In genomic region chr2:241508510-241509407, GRCh38 we compare ENCODE assay signal across 1 cellular context.
TF ChIP-seq lines count a peak whose summit lies in the region.

Gene STK25, minus strand, starts transcription at chr2:241508584. Its CDS starts 549 bp downstream, at chr2:241508035.

TF ChIP-seq in K562, 482 proteins besides CTCF, POLR2A, EP300 and RAD21 (continued from another document and continues in another):
- peak; percentile 57; the same call in 1 of the 2 replicates for TF ChIP-seq MTA3 (IDR thresholded peaks at IDR 0.05; ENCODE audit: borderline replicate concordance)
- TF ChIP-seq HCFC1 (IDR thresholded peaks at IDR 0.05; ENCODE audit: low read depth, low read length) = peak; percentile 98
- no peak for TF ChIP-seq HNRNPH1 (optimal IDR thresholded peaks at IDR 0.05; ENCODE audit: low read depth, low read length)
- no peak for TF ChIP-seq ZNF134 (CRISPR knock-in tag; conservative IDR thresholded peaks at IDR 0.05)
- no peak for TF ChIP-seq ELK3 (CRISPR knock-in tag; IDR thresholded peaks at IDR 0.05)
- no peak for TF ChIP-seq BCL6 (CRISPR knock-in tag; IDR thresholded peaks at IDR 0.05)
- no peak for TF ChIP-seq DDX20 (tag; IDR thresholded peaks at IDR 0.05; ENCODE audit: low read depth)
- no peak for TF ChIP-seq SOX6 (IDR thresholded peaks at IDR 0.05)
- TF ChIP-seq THRAP3 (IDR thresholded peaks at IDR 0.05; ENCODE audit: borderline replicate concordance) = no peak
- TF ChIP-seq NR2F6 (CRISPR knock-in tag; IDR thresholded peaks at IDR 0.05) = no peak
- TF ChIP-seq GTF2F1 (IDR thresholded peaks at IDR 0.05; ENCODE audit: low read depth, low read length) = 0 out of 2 replicates have a peak, but pooled peaks have one; percentile 30
- no peak for TF ChIP-seq RFX1 (IDR thresholded peaks at IDR 0.05)
- no peak for TF ChIP-seq ZSCAN29 (IDR thresholded peaks at IDR 0.05)
- TF ChIP-seq ZNF143 (CRISPR knock-in tag; IDR thresholded peaks at IDR 0.05) = peak; percentile 95
- 0 out of 2 replicates have a peak, but pooled peaks have one; percentile 26 for TF ChIP-seq ARID3B (CRISPR knock-in tag; IDR thresholded peaks at IDR 0.05; ENCODE audit: borderline replicate concordance)
- no peak for TF ChIP-seq THRB (CRISPR knock-in tag; conservative IDR thresholded peaks at IDR 0.05)
- TF ChIP-seq ZC3H11A (IDR thresholded peaks at IDR 0.05; ENCODE audit: low read depth, low read length) = no peak
- no peak for TF ChIP-seq ILK (tag; IDR thresholded peaks at IDR 0.05; ENCODE audit: borderline replicate concordance, low read depth)
- peak; percentile 91 for TF ChIP-seq E2F3 (CRISPR knock-in tag; IDR thresholded peaks at IDR 0.05)
- TF ChIP-seq CGGBP1 (CRISPR knock-in tag; IDR thresholded peaks at IDR 0.05) = no peak
- no peak for TF ChIP-seq NELFE (IDR thresholded peaks at IDR 0.05; ENCODE audit: insufficient read depth, insufficient read length)
- no peak for TF ChIP-seq POLR2B (IDR thresholded peaks at IDR 0.05; ENCODE audit: low read depth, partially characterized antibody)
- TF ChIP-seq ZNF347 (CRISPR knock-in tag; IDR thresholded peaks at IDR 0.05; ENCODE audit: low read depth) = no peak
- no peak; the same call in 1 of the 2 replicates for TF ChIP-seq KLF6 (CRISPR knock-in tag; IDR thresholded peaks at IDR 0.05; ENCODE audit: borderline replicate concordance)
- no peak for TF ChIP-seq SRSF1 (IDR thresholded peaks at IDR 0.05; ENCODE audit: low read depth, low read length)
- no peak for TF ChIP-seq ZNF507 (tag; conservative IDR thresholded peaks at IDR 0.05)
- TF ChIP-seq MNT (conservative IDR thresholded peaks at IDR 0.05) = peak; percentile 86 to 94
- no peak for TF ChIP-seq ZNF41 (CRISPR knock-in tag; conservative IDR thresholded peaks at IDR 0.05)
- TF ChIP-seq KLF13 (tag; IDR thresholded peaks at IDR 0.05; ENCODE audit: borderline replicate concordance, low read depth) = no peak; the same call in 1 of the 2 replicates
- TF ChIP-seq HMBOX1 (IDR thresholded peaks at IDR 0.05) = no peak
- TF ChIP-seq TSC22D4 (tag; IDR thresholded peaks at IDR 0.05) = no peak
- TF ChIP-seq ZNF23 (CRISPR knock-in tag; IDR thresholded peaks at IDR 0.05) = no peak
- TF ChIP-seq ZNF778 (CRISPR knock-in tag; IDR thresholded peaks at IDR 0.05) = no peak
- no peak for TF ChIP-seq ARID3A (IDR thresholded peaks at IDR 0.05; ENCODE audit: borderline replicate concordance, low read depth, low read length)
- no peak for TF ChIP-seq CC2D1A (IDR thresholded peaks at IDR 0.05)
- TF ChIP-seq BRD4 (IDR thresholded peaks at IDR 0.05) = no peak
- TF ChIP-seq SRSF7 (optimal IDR thresholded peaks at IDR 0.05; ENCODE audit: low read depth, low read length) = no peak
- peak; percentile 91 for TF ChIP-seq LCOR (CRISPR knock-in tag; IDR thresholded peaks at IDR 0.05)
- TF ChIP-seq ZNF444 (CRISPR knock-in tag; IDR thresholded peaks at IDR 0.05) = no peak
- TF ChIP-seq ATF2 (CRISPR knock-in tag; IDR thresholded peaks at IDR 0.05) = peak; percentile 61; the same call in 1 of the 2 replicates
- TF ChIP-seq BCLAF1 (IDR thresholded peaks at IDR 0.05; ENCODE audit: borderline replicate concordance in 1 of 2, control insufficient read depth in 1 of 2, low read depth in 2 of 2, low read length in 1 of 2) = no peak
- TF ChIP-seq TEAD1 (CRISPR knock-in tag; IDR thresholded peaks at IDR 0.05) = peak; percentile 51 to 93; a peak in 3 of 4 replicates
- no peak for TF ChIP-seq NR0B1 (IDR thresholded peaks at IDR 0.05; ENCODE audit: partially characterized antibody)
- TF ChIP-seq TCF7 (IDR thresholded peaks at IDR 0.05; ENCODE audit: borderline replicate concordance) = no peak; the same call in 1 of the 2 replicates
- no peak for TF ChIP-seq ZFPM2 (CRISPR knock-in tag; IDR thresholded peaks at IDR 0.05)
- TF ChIP-seq ZC3H8 (IDR thresholded peaks at IDR 0.05) = no peak
- no peak for TF ChIP-seq SRSF3 (IDR thresholded peaks at IDR 0.05; ENCODE audit: insufficient read depth, low read length)
- no peak for TF ChIP-seq ZBTB26 (CRISPR knock-in tag; IDR thresholded peaks at IDR 0.05)
- no peak for TF ChIP-seq HDGF (IDR thresholded peaks at IDR 0.05)
- no peak for TF ChIP-seq ASH1L (IDR thresholded peaks at IDR 0.05; ENCODE audit: borderline replicate concordance, low read depth, partially characterized antibody)
- TF ChIP-seq SNAPC5 (CRISPR knock-in tag; IDR thresholded peaks at IDR 0.05) = no peak
- TF ChIP-seq ZNF77 (CRISPR knock-in tag; IDR thresholded peaks at IDR 0.05) = no peak
- TF ChIP-seq PPARD (CRISPR knock-in tag; IDR thresholded peaks at IDR 0.05) = no peak
- TF ChIP-seq MAFG (tag; conservative IDR thresholded peaks at IDR 0.05) = no peak
- no peak for TF ChIP-seq ZFP36 (IDR thresholded peaks at IDR 0.05; ENCODE audit: low read depth, low read length, partially characterized antibody)
- no peak for TF ChIP-seq HMG20A (CRISPR knock-in tag; conservative IDR thresholded peaks at IDR 0.05)
- no peak for TF ChIP-seq ZNF695 (CRISPR knock-in tag; IDR thresholded peaks at IDR 0.05)
- TF ChIP-seq ZNF707 (CRISPR knock-in tag; conservative IDR thresholded peaks at IDR 0.05) = no peak
- TF ChIP-seq YBX1 (IDR thresholded peaks at IDR 0.05) = no peak
- TF ChIP-seq TBL1XR1 (IDR thresholded peaks at IDR 0.05; ENCODE audit: low read length in 2 of 2) = no peak
- peak; percentile 67; the same call in 1 of the 2 replicates for TF ChIP-seq ZNF263 (CRISPR knock-in tag; IDR thresholded peaks at IDR 0.05; ENCODE audit: borderline replicate concordance)
